Comparison of ENCODE assay signal across 1 cellular context in genomic region chr3:53473422-53473821, GRCh38.
TF ChIP-seq lines count a peak whose summit lies in the region.

No MANE protein-coding gene starts in this region.

TF ChIP-seq in HepG2, 621 proteins besides CTCF, POLR2A, EP300 and RAD21 (continued from another document and continues in another):
- no peak for TF ChIP-seq MIER2 (CRISPR knock-in tag; IDR thresholded peaks at IDR 0.05)
- TF ChIP-seq ZNF687 (CRISPR knock-in tag; IDR thresholded peaks at IDR 0.05) = peak; percentile 74
- no peak for TF ChIP-seq ZFP41 (CRISPR knock-in tag; IDR thresholded peaks at IDR 0.05; ENCODE audit: borderline replicate concordance)
- TF ChIP-seq GMEB2 (CRISPR knock-in tag; IDR thresholded peaks at IDR 0.05; ENCODE audit: low read depth) = no peak
- TF ChIP-seq KDM3A (CRISPR knock-in tag; IDR thresholded peaks at IDR 0.05; ENCODE audit: low read depth) = no peak
- TF ChIP-seq RXRB (CRISPR knock-in tag; IDR thresholded peaks at IDR 0.05; ENCODE audit: borderline replicate concordance) = 0 out of 2 replicates have a peak, but pooled peaks have one; percentile 19
- no peak; the same call in 1 of the 2 replicates for TF ChIP-seq MTA1 (CRISPR knock-in tag; IDR thresholded peaks at IDR 0.05; ENCODE audit: borderline replicate concordance)
- TF ChIP-seq CBX1 (IDR thresholded peaks at IDR 0.05; ENCODE audit: low read depth) = no peak
- TF ChIP-seq ZNF879 (CRISPR knock-in tag; IDR thresholded peaks at IDR 0.05) = no peak
- TF ChIP-seq GTF3A (CRISPR knock-in tag; conservative IDR thresholded peaks at IDR 0.05) = no peak
- TF ChIP-seq ZSCAN30 (CRISPR knock-in tag; IDR thresholded peaks at IDR 0.05) = no peak
- no peak for TF ChIP-seq CEBPZ (IDR thresholded peaks at IDR 0.05; ENCODE audit: low read length)
- no peak for TF ChIP-seq SMC3 (IDR thresholded peaks at IDR 0.05; ENCODE audit: low read length)
- peak; percentile 32; the same call in 1 of the 2 replicates for TF ChIP-seq RARA (CRISPR knock-in tag; IDR thresholded peaks at IDR 0.05)
- no peak for TF ChIP-seq HMGA1 (CRISPR knock-in tag; conservative IDR thresholded peaks at IDR 0.05)
- TF ChIP-seq ZNF264 (CRISPR knock-in tag; IDR thresholded peaks at IDR 0.05) = no peak
- TF ChIP-seq ZNF639 (CRISPR knock-in tag; conservative IDR thresholded peaks at IDR 0.05) = no peak
- TF ChIP-seq FOXO1 (CRISPR knock-in tag; IDR thresholded peaks at IDR 0.05) = peak; percentile 62; the same call in 1 of the 2 replicates
- no peak for TF ChIP-seq AGO2 (optimal IDR thresholded peaks at IDR 0.05; ENCODE audit: low read depth, low read length)
- TF ChIP-seq KLF11 (CRISPR knock-in tag; IDR thresholded peaks at IDR 0.05) = no peak
- no peak for TF ChIP-seq ZNF567 (CRISPR knock-in tag; IDR thresholded peaks at IDR 0.05; ENCODE audit: borderline replicate concordance)
- no peak for TF ChIP-seq RFX3 (CRISPR knock-in tag; IDR thresholded peaks at IDR 0.05)
- no peak for TF ChIP-seq CERS6 (CRISPR knock-in tag; IDR thresholded peaks at IDR 0.05)
- TF ChIP-seq YY1 (IDR thresholded peaks at IDR 0.05; ENCODE audit: insufficient read depth, insufficient replicate concordance, low read depth, low read length) = peak; percentile 18
- TF ChIP-seq REPIN1 (CRISPR knock-in tag; IDR thresholded peaks at IDR 0.05; ENCODE audit: borderline replicate concordance, low read depth) = no peak
- TF ChIP-seq MED1 (CRISPR knock-in tag; IDR thresholded peaks at IDR 0.05) = peak; percentile 57
- TF ChIP-seq SIN3A (IDR thresholded peaks at IDR 0.05; ENCODE audit: borderline replicate concordance, low read depth, low read length) = no peak
- no peak for TF ChIP-seq CCDC6 (CRISPR knock-in tag; IDR thresholded peaks at IDR 0.05)
- TF ChIP-seq RBM39 (IDR thresholded peaks at IDR 0.05; ENCODE audit: low read depth, low read length, poor library complexity, severe bottlenecking) = no peak
- TF ChIP-seq ARHGAP35 (CRISPR knock-in tag; IDR thresholded peaks at IDR 0.05; ENCODE audit: borderline replicate concordance) = no peak
- no peak for TF ChIP-seq ONECUT2 (CRISPR knock-in tag; IDR thresholded peaks at IDR 0.05)
- TF ChIP-seq ZBTB37 (CRISPR knock-in tag; IDR thresholded peaks at IDR 0.05) = peak; percentile 64; the same call in 1 of the 2 replicates
- TF ChIP-seq ZUFSP (CRISPR knock-in tag; IDR thresholded peaks at IDR 0.05; ENCODE audit: borderline replicate concordance) = no peak
- TF ChIP-seq TEAD2 (CRISPR knock-in tag; IDR thresholded peaks at IDR 0.05) = no peak
- no peak for TF ChIP-seq AKAP8 (CRISPR knock-in tag; IDR thresholded peaks at IDR 0.05)
- TF ChIP-seq ARNT2 (CRISPR knock-in tag; IDR thresholded peaks at IDR 0.05; ENCODE audit: low read depth) = no peak
- TF ChIP-seq ZNF672 (CRISPR knock-in tag; IDR thresholded peaks at IDR 0.05) = no peak
- no peak for TF ChIP-seq ZNF556 (CRISPR knock-in tag; IDR thresholded peaks at IDR 0.05; ENCODE audit: borderline replicate concordance)
- 0 out of 2 replicates have a peak, but pooled peaks have one; percentile 23 for TF ChIP-seq MXD3 (CRISPR knock-in tag; IDR thresholded peaks at IDR 0.05)
- TF ChIP-seq ZNF747 (CRISPR knock-in tag; IDR thresholded peaks at IDR 0.05; ENCODE audit: borderline replicate concordance) = no peak
- TF ChIP-seq ZNF34 (CRISPR knock-in tag; IDR thresholded peaks at IDR 0.05; ENCODE audit: borderline replicate concordance) = no peak
- no peak for TF ChIP-seq POLR2AphosphoS5 (IDR thresholded peaks at IDR 0.05; ENCODE audit: low read depth, low read length)
- no peak for TF ChIP-seq HIC2 (CRISPR knock-in tag; IDR thresholded peaks at IDR 0.05; ENCODE audit: low read depth)
- no peak for TF ChIP-seq MAF1 (CRISPR knock-in tag; IDR thresholded peaks at IDR 0.05; ENCODE audit: borderline replicate concordance)
- no peak for TF ChIP-seq ZNF570 (CRISPR knock-in tag; IDR thresholded peaks at IDR 0.05; ENCODE audit: borderline replicate concordance)
- TF ChIP-seq ZBTB7A (CRISPR knock-in tag; IDR thresholded peaks at IDR 0.05) = 0 out of 2 replicates have a peak, but pooled peaks have one; percentile 18
- 0 out of 2 replicates have a peak, but pooled peaks have one; percentile 39 for TF ChIP-seq NFKBIZ (CRISPR knock-in tag; IDR thresholded peaks at IDR 0.05)
- TF ChIP-seq ERF (CRISPR knock-in tag; IDR thresholded peaks at IDR 0.05) = 0 out of 2 replicates have a peak, but pooled peaks have one; percentile 31
- no peak for TF ChIP-seq RARG (CRISPR knock-in tag; IDR thresholded peaks at IDR 0.05; ENCODE audit: low read depth)
